ENCODE assay signal across 10 cellular contexts in the genomic region with DNA sequence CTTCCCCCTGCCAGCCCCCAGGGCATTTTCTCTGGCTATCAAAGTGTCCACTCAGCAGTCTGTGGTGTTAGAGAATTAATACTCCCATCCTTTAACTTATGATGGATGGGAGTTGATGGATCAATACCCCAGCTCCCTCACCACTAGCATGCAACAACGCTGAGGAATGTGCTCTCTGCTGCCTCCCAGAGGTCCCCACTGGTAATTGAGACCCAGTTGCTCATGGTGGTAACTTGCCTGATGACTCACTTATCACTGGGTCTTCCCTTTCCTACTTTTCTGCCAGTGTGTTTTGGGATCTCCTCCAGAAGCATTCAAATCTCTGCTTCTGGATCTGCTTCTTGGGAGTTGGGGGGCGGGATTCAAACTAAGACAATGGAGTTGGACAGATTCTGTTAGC. TPM values are rescaled to one million over a fixed set of nuclear protein-coding genes. Genes with fewer than 3 reads are reported as not detected.
A peak's percentile ranks its signal among the peaks of the same experiment; 100 is the strongest.
DNase-seq lines count a peak whose midpoint lies in the region; ATAC-seq and TF ChIP-seq lines count a peak whose summit lies in the region.
"Had no signal": no experiment of that assay in that cellular context is flagged by ENCODE, and none has a peak within 500 bp of the region (broad histone marks: within the 10 kb centered on the region; RNA-seq: fewer than 3 reads in every experiment).

No MANE protein-coding gene starts in this region.

- TF ChIP-seq CTCF in kidney epithelial cell (IDR thresholded peaks at IDR 0.05; ENCODE audit: insufficient read depth, low read length, poor library complexity, severe bottlenecking), result peak; percentile 8
- no peak for TF ChIP-seq CTCF in tibial artery (IDR thresholded peaks at IDR 0.05)

- H3K36me3 ChIP-seq in H7 (replicated peaks; ENCODE audit: control insufficient read depth, insufficient read depth, low read length) (no peaks in the 10 kb centered on the region), kidney epithelial cell (ENCODE audit: control insufficient read depth, insufficient read depth, low read length) (no peaks in the 10 kb centered on the region), tibial artery (no peaks in the 10 kb centered on the region)
- H3K36me3 ChIP-seq: adrenal gland had no signal

- H3K9me3 ChIP-seq in tibial artery, result no peaks in the 10 kb centered on the region
- H3K9me3 ChIP-seq: adrenal gland had no signal

- H3K27ac ChIP-seq in tibial artery, result no peak overlapping the region
- H3K27ac ChIP-seq: adrenal gland had no signal

- intact Hi-C loops in tibial artery (cut with DNase I; ENCODE audit: low total_unique reads), result loop anchor here (5.0 kb wide), 1 partner anchor 1744 kb away; no protein-coding TSS in a partner anchor

- H3K4me1 ChIP-seq in tibial artery, result no peaks in the 10 kb centered on the region
- H3K4me1 ChIP-seq: adrenal gland had no signal

- H3K27me3 ChIP-seq in H7 (ENCODE audit: control insufficient read depth, insufficient read depth, low read length) (no peaks in the 10 kb centered on the region), kidney epithelial cell (ENCODE audit: control insufficient read depth, insufficient read depth, low read length) (no peaks in the 10 kb centered on the region), tibial artery (peaks cover 0 to 24% of the 10 kb centered on the region in 2 donors)
- H3K27me3 ChIP-seq: adrenal gland had no signal

- no peak overlapping the region for H3K4me3 ChIP-seq in H7 (ENCODE audit: insufficient read depth, low read depth, low read length)
- no peak overlapping the region for H3K4me3 ChIP-seq in kidney epithelial cell (ENCODE audit: low read depth, low read length)
- H3K4me3 ChIP-seq in tibial artery, result no peak overlapping the region
- H3K4me3 ChIP-seq: adrenal gland had no signal

- DNase-seq in NOMO-1 treated with DMSO at 0.1 percent for 48 hours (lab: John Stamatoyannopoulos, UW; ENCODE audit: unreplicated experiment) (peak; percentile 5), NOMO-1 treated with dmso at 0.1 percent for 144 hours (lab: John Stamatoyannopoulos, UW; ENCODE audit: unreplicated experiment) (no peak), H7 (peak; percentile 52), T1000 (lab: John Stamatoyannopoulos, UW) (peak; percentile 10), kidney epithelial cell (ENCODE audit: low read depth) (no peak), tibial artery (no peak)
- DNase-seq: adrenal gland, HCEC 1CT had no signal

- ATAC-seq in HG03469 (IDR thresholded peaks at IDR 0.05; ENCODE audit: unreplicated experiment) (no peak), HG03457 (IDR thresholded peaks at IDR 0.05; ENCODE audit: unreplicated experiment) (no peak)

RNA-seq across cellular contexts. Expression of a gene that starts 20.3 kb away (rescaled TPM):
- total RNA-seq in H7 (2014; rRNA removed; shearing (Covaris generic)), result 2.8 and 4.1 TPM in 2 replicates
- 0.29 and 0.41 TPM in 2 replicates for total RNA-seq in kidney epithelial cell

Comparison
In these comparisons a context has a peak if more than half of its experiments do, and no peak if none do; other contexts are left out.
1. DNase-seq: peak in NOMO-1 treated with DMSO at 0.1 percent for 48 hours (single experiment), H7 (single experiment) and T1000 (single experiment); none in NOMO-1 treated with dmso at 0.1 percent for 144 hours (single experiment), kidney epithelial cell (single experiment) and tibial artery (0 of 2).